In genomic region chr9:131627326-131627845, GRCh38 we compare ENCODE assay signal across 10 cellular contexts.
A peak's percentile ranks its signal among the peaks of the same experiment; 100 is the strongest.
DNase-seq lines count a peak whose midpoint lies in the region; ATAC-seq and TF ChIP-seq lines count a peak whose summit lies in the region.
"Had no signal": no experiment of that assay in that cellular context is flagged by ENCODE, and none has a peak within 500 bp of the region (broad histone marks: within the 10 kb centered on the region; RNA-seq: fewer than 3 reads in every experiment).

No MANE protein-coding gene starts in this region.

- peaks cover 76% of the 10 kb centered on the region for H3K36me3 ChIP-seq in lower lobe of right lung

- H3K36me3 Mint-ChIP-seq in stimulated activated naive CD8-positive, alpha-beta T cell treated with anti-CD3 and anti-CD28 coated beads, Interleukin-15, Interleukin-2, amounts not matched to agents 100 ng/mL and 50 ng/mL, for 24 hours (ENCODE audit: low read depth) = peaks cover 59% of the 10 kb centered on the region
- peaks cover 52% of the 10 kb centered on the region for H3K36me3 Mint-ChIP-seq in activated T-helper 1 cell treated with anti-CD3 and anti-CD28 coated beads, Interleukin-12 subunit alpha, Interleukin-12 subunit beta, Interleukin-2, Interleukin-4 antibody, amounts not matched to agents 30 ng/mL and 10 ng/mL and 1 ng/mL, durations not matched to agents 14 hours and 24 hours and 36 hours (ENCODE audit: low read depth)

- peak overlapping the region; percentile 82 for H3K27ac Mint-ChIP-seq in stimulated activated naive CD8-positive, alpha-beta T cell treated with anti-CD3 and anti-CD28 coated beads, Interleukin-15, Interleukin-2, amounts not matched to agents 100 ng/mL and 50 ng/mL, for 24 hours
- no peak overlapping the region for H3K27ac Mint-ChIP-seq in stimulated activated naive CD8-positive, alpha-beta T cell treated with anti-CD3 and anti-CD28 coated beads, Interleukin-15, amount 100 ng/mL, for 72 hours
- H3K27ac Mint-ChIP-seq in activated T-helper 1 cell treated with anti-CD3 and anti-CD28 coated beads, Interleukin-12 subunit alpha, Interleukin-12 subunit beta, Interleukin-2, Interleukin-4 antibody, amounts not matched to agents 30 ng/mL and 10 ng/mL and 1 ng/mL, durations not matched to agents 14 hours and 24 hours and 36 hours = peak overlapping the region; percentile 89

- intact Hi-C loops in activated T-helper 1 cell treated with anti-CD3 and anti-CD28 coated beads, Interleukin-12 subunit alpha, Interleukin-12 subunit beta, Interleukin-2, Interleukin-4 antibody, amounts not matched to agents 30 ng/mL and 10 ng/mL and 1 ng/mL, durations not matched to agents 14 hours and 24 hours and 36 hours (cut with micrococcal nuclease) = loop anchor here (1.0 to 5.0 kb wide), 2 partner anchors 8 to 125 kb away; partner anchors contain the start of gene POMT1
- intact Hi-C loops in lower lobe of right lung (cut with DNase I) = no loop called here

- H3K4me3 ChIP-seq in lower lobe of right lung = no peak overlapping the region

- no peaks in the 10 kb centered on the region for H3K9me3 Mint-ChIP-seq in stimulated activated naive CD8-positive, alpha-beta T cell treated with anti-CD3 and anti-CD28 coated beads, Interleukin-15, Interleukin-2, amounts not matched to agents 100 ng/mL and 50 ng/mL, for 24 hours
- no peaks in the 10 kb centered on the region for H3K9me3 Mint-ChIP-seq in stimulated activated naive CD8-positive, alpha-beta T cell treated with anti-CD3 and anti-CD28 coated beads, Interleukin-15, amount 100 ng/mL, for 72 hours
- no peaks in the 10 kb centered on the region for H3K9me3 Mint-ChIP-seq in activated T-helper 1 cell treated with anti-CD3 and anti-CD28 coated beads, Interleukin-12 subunit alpha, Interleukin-12 subunit beta, Interleukin-2, Interleukin-4 antibody, amounts not matched to agents 30 ng/mL and 10 ng/mL and 1 ng/mL, durations not matched to agents 14 hours and 24 hours and 36 hours

- H3K27me3 ChIP-seq in lower lobe of right lung (ENCODE audit: low read depth) = no peaks in the 10 kb centered on the region

- peaks cover 31% of the 10 kb centered on the region for H3K4me1 ChIP-seq in lower lobe of right lung

- no peak for ATAC-seq in stimulated activated naive CD8-positive, alpha-beta T cell treated with anti-CD3 and anti-CD28 coated beads, Interleukin-15, amount 100 ng/mL, for 72 hours
- ATAC-seq in lower lobe of right lung = no peak
- ATAC-seq in GM19452 (IDR thresholded peaks at IDR 0.05; ENCODE audit: unreplicated experiment) = no peak

- H3K4me3 Mint-ChIP-seq in stimulated activated naive CD8-positive, alpha-beta T cell treated with anti-CD3 and anti-CD28 coated beads, Interleukin-15, Interleukin-2, amounts not matched to agents 100 ng/mL and 50 ng/mL, for 24 hours = no peak overlapping the region
- H3K4me3 Mint-ChIP-seq in stimulated activated naive CD8-positive, alpha-beta T cell treated with anti-CD3 and anti-CD28 coated beads, Interleukin-15, amount 100 ng/mL, for 72 hours = no peak overlapping the region
- peak overlapping the region; percentile 32 for H3K4me3 Mint-ChIP-seq in activated T-helper 1 cell treated with anti-CD3 and anti-CD28 coated beads, Interleukin-12 subunit alpha, Interleukin-12 subunit beta, Interleukin-2, Interleukin-4 antibody, amounts not matched to agents 30 ng/mL and 10 ng/mL and 1 ng/mL, durations not matched to agents 14 hours and 24 hours and 36 hours

- no peak for DNase-seq in stimulated activated naive CD8-positive, alpha-beta T cell treated with anti-CD3 and anti-CD28 coated beads, Interleukin-15, amount 100 ng/mL, for 72 hours
- no peak for DNase-seq in activated T-helper 1 cell treated with anti-CD3 and anti-CD28 coated beads, Interleukin-12 subunit alpha, Interleukin-12 subunit beta, Interleukin-2, Interleukin-4 antibody, amounts not matched to agents 30 ng/mL and 10 ng/mL and 1 ng/mL, durations not matched to agents 14 hours and 24 hours and 36 hours (ENCODE audit: low spot score)
- DNase-seq in lower lobe of right lung = no peak
- no peak for DNase-seq in C1 segment of cervical spinal cord (lab: John Stamatoyannopoulos, UW)
- no peak for DNase-seq in NCI-H2196 (lab: John Stamatoyannopoulos, UW; ENCODE audit: unreplicated experiment)
- no peak for DNase-seq in NCI-H2227 treated with DMSO at 0.1 percent for 48 hours (lab: John Stamatoyannopoulos, UW)
- DNase-seq: GOT3, mammary epithelial cell had no signal

- H3K27ac ChIP-seq in lower lobe of right lung = peak overlapping the region; percentile 79

- H3K27me3 Mint-ChIP-seq in stimulated activated naive CD8-positive, alpha-beta T cell treated with anti-CD3 and anti-CD28 coated beads, Interleukin-15, Interleukin-2, amounts not matched to agents 100 ng/mL and 50 ng/mL, for 24 hours = no peaks in the 10 kb centered on the region
- H3K27me3 Mint-ChIP-seq in stimulated activated naive CD8-positive, alpha-beta T cell treated with anti-CD3 and anti-CD28 coated beads, Interleukin-15, amount 100 ng/mL, for 72 hours = no peaks in the 10 kb centered on the region
- H3K27me3 Mint-ChIP-seq in activated T-helper 1 cell treated with anti-CD3 and anti-CD28 coated beads, Interleukin-12 subunit alpha, Interleukin-12 subunit beta, Interleukin-2, Interleukin-4 antibody, amounts not matched to agents 30 ng/mL and 10 ng/mL and 1 ng/mL, durations not matched to agents 14 hours and 24 hours and 36 hours (ENCODE audit: insufficient read depth) = peaks cover 2% of the 10 kb centered on the region

- H3K4me1 Mint-ChIP-seq in stimulated activated naive CD8-positive, alpha-beta T cell treated with anti-CD3 and anti-CD28 coated beads, Interleukin-15, Interleukin-2, amounts not matched to agents 100 ng/mL and 50 ng/mL, for 24 hours (ENCODE audit: low read depth) = peaks cover 39% of the 10 kb centered on the region
- peaks cover 34% of the 10 kb centered on the region for H3K4me1 Mint-ChIP-seq in stimulated activated naive CD8-positive, alpha-beta T cell treated with anti-CD3 and anti-CD28 coated beads, Interleukin-15, amount 100 ng/mL, for 72 hours
- peaks cover 66% of the 10 kb centered on the region for H3K4me1 Mint-ChIP-seq in activated T-helper 1 cell treated with anti-CD3 and anti-CD28 coated beads, Interleukin-12 subunit alpha, Interleukin-12 subunit beta, Interleukin-2, Interleukin-4 antibody, amounts not matched to agents 30 ng/mL and 10 ng/mL and 1 ng/mL, durations not matched to agents 14 hours and 24 hours and 36 hours (ENCODE audit: low read depth)

- H3K9me3 ChIP-seq in lower lobe of right lung = no peaks in the 10 kb centered on the region

- no peak for TF ChIP-seq CTCF in lower lobe of right lung (IDR thresholded peaks at IDR 0.05)

Comparison
In these comparisons a context has a peak if more than half of its experiments do, and no peak if none do; other contexts are left out.
1. H3K27ac Mint-ChIP-seq: peak in stimulated activated naive CD8-positive, alpha-beta T cell treated with anti-CD3 and anti-CD28 coated beads, Interleukin-15, Interleukin-2, amounts not matched to agents 100 ng/mL and 50 ng/mL, for 24 hours (single experiment) and activated T-helper 1 cell treated with anti-CD3 and anti-CD28 coated beads, Interleukin-12 subunit alpha, Interleukin-12 subunit beta, Interleukin-2, Interleukin-4 antibody, amounts not matched to agents 30 ng/mL and 10 ng/mL and 1 ng/mL, durations not matched to agents 14 hours and 24 hours and 36 hours (single experiment); none in stimulated activated naive CD8-positive, alpha-beta T cell treated with anti-CD3 and anti-CD28 coated beads, Interleukin-15, amount 100 ng/mL, for 72 hours (0 of 2).